Comparison of ENCODE assay signal across 9 cellular contexts in the genomic region with DNA sequence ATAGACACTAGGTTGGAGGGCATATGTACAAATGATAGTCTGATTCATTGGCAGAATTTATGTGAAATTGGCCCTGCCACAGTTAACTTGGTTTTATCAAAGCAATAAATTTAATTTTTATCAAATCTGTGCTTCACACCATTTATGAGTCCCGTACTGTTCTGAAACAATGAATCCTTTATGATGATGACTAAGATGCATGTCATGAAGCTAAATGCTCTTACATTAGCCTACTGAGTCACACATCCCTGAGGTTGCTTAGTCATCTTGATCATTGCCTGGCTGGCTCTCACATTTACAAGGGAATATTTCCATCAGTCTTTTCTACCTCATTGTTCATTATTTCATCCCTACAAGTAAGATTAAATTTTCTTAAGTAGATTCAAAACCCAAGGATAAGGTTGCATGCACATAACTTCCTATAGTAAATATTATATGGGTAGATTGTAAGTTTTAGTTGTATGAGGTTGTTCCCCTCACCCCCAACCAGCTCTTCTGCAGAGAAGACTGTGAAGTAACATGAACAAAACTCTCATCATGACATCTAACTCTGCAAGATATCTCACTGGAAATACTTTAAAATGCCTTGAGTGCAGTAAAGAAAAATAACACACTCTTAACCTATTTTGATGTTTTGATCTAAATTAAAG.
DNase-seq lines count a peak whose midpoint lies in the region; ATAC-seq and TF ChIP-seq lines count a peak whose summit lies in the region.
"Had no signal": no experiment of that assay in that cellular context is flagged by ENCODE, and none has a peak within 500 bp of the region (broad histone marks: within the 10 kb centered on the region; RNA-seq: fewer than 3 reads in every experiment).

No MANE protein-coding gene starts in this region.

- no peaks in the 10 kb centered on the region for H3K36me3 Mint-ChIP-seq in MCF 10A (ENCODE audit: insufficient read depth, unreplicated experiment)
- H3K36me3 Mint-ChIP-seq in stimulated activated memory B cell treated with anti-CD40 and anti-IgM and Interleukin-4, amounts not matched to agents 10 μg/mL and 1 μg/mL and 100 μg/mL, for 72 hours = no peaks in the 10 kb centered on the region

- no TSS peak for BruUV-seq in MCF 10A (replicated peaks; lab: Mats Ljungman, UMichigan)

- no peaks in the 10 kb centered on the region for H3K9me3 ChIP-seq in breast epithelium
- H3K9me3 ChIP-seq in thoracic aorta = no peaks in the 10 kb centered on the region

- H3K27ac ChIP-seq in breast epithelium (no peak overlapping the region), thoracic aorta (no peak overlapping the region)

- H3K4me3 ChIP-seq in breast epithelium (no peak overlapping the region), thoracic aorta (no peak overlapping the region)

- peaks cover 41% of the 10 kb centered on the region for H3K4me1 Mint-ChIP-seq in MCF 10A (ENCODE audit: insufficient read depth, unreplicated experiment)
- peaks cover 27% of the 10 kb centered on the region for H3K4me1 Mint-ChIP-seq in stimulated activated memory B cell treated with anti-CD40 and anti-IgM and Interleukin-4, amounts not matched to agents 10 μg/mL and 1 μg/mL and 100 μg/mL, for 72 hours

- ATAC-seq in left ventricle myocardium superior (peak; percentile 80), thoracic aorta (ENCODE audit: insufficient number of reproducible peaks, low FRiP score, low read depth) (peak; percentile 38), GM18873 (IDR thresholded peaks at IDR 0.05; ENCODE audit: low FRiP score, unreplicated experiment) (no peak)
- ATAC-seq in stimulated activated memory B cell treated with anti-CD40 and anti-IgM and Interleukin-4, amounts not matched to agents 10 μg/mL and 1 μg/mL and 100 μg/mL, for 72 hours = no peak

- POLR2A ChIA-PET in MCF 10A (lab: Yijun Ruan, JAX) = interaction anchor here (0.6 to 1.9 kb wide), 10 partner anchors 9 to 135 kb away, joined by 3 to 5 read pairs (median 4); no protein-coding TSS in a partner anchor

- H3K27me3 Mint-ChIP-seq in MCF 10A (ENCODE audit: insufficient read depth, unreplicated experiment) = no peaks in the 10 kb centered on the region
- no peaks in the 10 kb centered on the region for H3K27me3 Mint-ChIP-seq in stimulated activated memory B cell treated with anti-CD40 and anti-IgM and Interleukin-4, amounts not matched to agents 10 μg/mL and 1 μg/mL and 100 μg/mL, for 72 hours
- H3K27me3 Mint-ChIP-seq: type B pancreatic cell had no signal

- no peak for TF ChIP-seq POLR2A in breast epithelium (IDR thresholded peaks at IDR 0.05)

- no peaks in the 10 kb centered on the region for H3K4me1 ChIP-seq in breast epithelium
- peaks cover 19 to 54% of the 10 kb centered on the region in 2 donors for H3K4me1 ChIP-seq in thoracic aorta (ENCODE audit: control insufficient read depth in 1 of 2, low read depth in 2 of 2)

- intact Hi-C loops in MCF 10A (cut with micrococcal nuclease) = no loop called here
- intact Hi-C loops in breast epithelium (cut with DNase I; ENCODE audit: low total_unique reads) = loop anchor here (10.0 kb wide), 1 partner anchor 379 kb away; no protein-coding TSS in a partner anchor
- intact Hi-C loops in left ventricle myocardium superior (cut with micrococcal nuclease) = loop anchor here (10.0 kb wide), 1 partner anchor 129 kb away; no protein-coding TSS in a partner anchor

- H3K27me3 ChIP-seq in breast epithelium (no peaks in the 10 kb centered on the region), thoracic aorta (replicated peaks; ENCODE audit: insufficient read depth) (no peaks in the 10 kb centered on the region)

- no peaks in the 10 kb centered on the region for H3K36me3 ChIP-seq in breast epithelium
- H3K36me3 ChIP-seq in thoracic aorta = no peaks in the 10 kb centered on the region

- CTCF ChIA-PET in MCF 10A (lab: Yijun Ruan, JAX) = interaction anchor here (0.6 kb wide), 1 partner anchor 76 kb away, joined by 7 read pairs; no protein-coding TSS in a partner anchor

- no peak for TF ChIP-seq CTCF in MCF 10A (IDR thresholded peaks at IDR 0.05; ENCODE audit: unreplicated experiment)
- TF ChIP-seq CTCF in breast epithelium (IDR thresholded peaks at IDR 0.05) = no peak
- no peak for TF ChIP-seq CTCF in thoracic aorta (IDR thresholded peaks at IDR 0.05)

- no peaks in the 10 kb centered on the region for H3K9me3 Mint-ChIP-seq in MCF 10A (ENCODE audit: unreplicated experiment)
- no peaks in the 10 kb centered on the region for H3K9me3 Mint-ChIP-seq in stimulated activated memory B cell treated with anti-CD40 and anti-IgM and Interleukin-4, amounts not matched to agents 10 μg/mL and 1 μg/mL and 100 μg/mL, for 72 hours

- no peak overlapping the region for H3K4me3 Mint-ChIP-seq in MCF 10A (ENCODE audit: unreplicated experiment)
- no peak overlapping the region for H3K4me3 Mint-ChIP-seq in stimulated activated memory B cell treated with anti-CD40 and anti-IgM and Interleukin-4, amounts not matched to agents 10 μg/mL and 1 μg/mL and 100 μg/mL, for 72 hours
- H3K4me3 Mint-ChIP-seq: type B pancreatic cell had no signal

- DNase-seq in MCF 10A (ENCODE audit: unreplicated experiment) (peak; percentile 93), breast epithelium (ENCODE audit: low spot score in 2 of 2) (no peak), T1000 (lab: John Stamatoyannopoulos, UW) (peak; percentile 64), left ventricle myocardium superior (no peak), thoracic aorta (ENCODE audit: low spot score) (no peak), HuH-7 (ENCODE audit: low spot score) (no peak)

- no peak overlapping the region for H3K27ac Mint-ChIP-seq in MCF 10A (ENCODE audit: low read depth, unreplicated experiment)
- H3K27ac Mint-ChIP-seq in stimulated activated memory B cell treated with anti-CD40 and anti-IgM and Interleukin-4, amounts not matched to agents 10 μg/mL and 1 μg/mL and 100 μg/mL, for 72 hours = no peak overlapping the region
- H3K27ac Mint-ChIP-seq: type B pancreatic cell had no signal

Comparison
In these comparisons a context has a peak if more than half of its experiments do, and no peak if none do; other contexts are left out.
1. DNase-seq: peak in MCF 10A (single experiment) and T1000 (single experiment); none in breast epithelium (0 of 2), left ventricle myocardium superior (single experiment), thoracic aorta (single experiment) and HuH-7 (single experiment).
2. ATAC-seq: peak in left ventricle myocardium superior (single experiment) and thoracic aorta (single experiment); none in GM18873 (single experiment) and stimulated activated memory B cell treated with anti-CD40 and anti-IgM and Interleukin-4, amounts not matched to agents 10 μg/mL and 1 μg/mL and 100 μg/mL, for 72 hours (single experiment).